Comparison of ENCODE assay signal across 6 cellular contexts in the genomic region with DNA sequence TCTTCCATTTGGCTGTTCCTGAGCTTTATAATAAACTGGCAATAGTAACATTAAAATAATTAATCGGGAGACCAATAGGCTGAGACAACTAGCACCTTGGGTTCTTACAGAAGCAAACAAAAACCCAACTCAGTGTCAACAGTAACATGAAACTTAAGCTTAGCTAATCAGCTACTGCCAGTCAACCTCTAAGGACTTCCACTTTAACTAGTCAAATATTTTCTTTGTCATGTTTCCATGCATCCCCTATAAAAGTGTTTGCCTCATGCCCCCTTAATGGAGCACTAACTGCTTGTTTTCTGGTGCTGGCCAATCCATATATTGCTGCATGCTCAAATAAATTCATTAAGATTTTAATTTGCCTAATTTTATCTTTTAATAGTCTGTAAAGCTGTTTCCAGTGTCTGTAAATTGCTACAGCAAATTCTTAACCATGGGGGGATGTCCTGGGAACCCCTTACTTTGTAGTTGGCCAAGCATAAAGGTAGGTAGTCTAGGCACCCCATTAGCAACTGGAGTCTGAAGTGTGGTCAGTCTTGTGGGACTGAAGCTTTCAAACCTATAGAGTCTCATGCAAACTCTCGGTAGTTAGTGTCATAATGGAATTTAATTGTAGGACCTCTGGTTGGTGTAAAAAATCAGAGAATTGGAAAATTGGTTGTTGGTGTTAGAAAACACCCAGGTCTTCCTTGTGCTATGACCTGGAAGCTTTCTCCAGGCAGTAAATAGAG. TPM values are rescaled to one million over a fixed set of nuclear protein-coding genes. Genes with fewer than 3 reads are reported as not detected.
"Had no signal": no experiment of that assay in that cellular context is flagged by ENCODE, and none has a peak within 500 bp of the region (broad histone marks: within the 10 kb centered on the region; RNA-seq: fewer than 3 reads in every experiment).

No MANE protein-coding gene starts in this region.

RNA-seq across cellular contexts. Expression of gene SPDYE16, which starts 43.7 kb away (rescaled TPM):
- total RNA-seq: cardiac septum, fibroblast of villous mesenchyme, mucosa of gallbladder, osteocyte, pulmonary artery endothelial cell had no signal
- polyA plus RNA-seq: naive thymus-derived CD8-positive, alpha-beta T cell had no signal
